7 cellular contexts compared by ENCODE assay signal in genomic region chr7:66846096-66846445, GRCh38.
DNase-seq lines count a peak whose midpoint lies in the region; ATAC-seq and TF ChIP-seq lines count a peak whose summit lies in the region.
"Not testable (repeated sequence)": the region's sequence is repeated elsewhere in the genome, so short reads cannot be mapped to it uniquely, and the experiment has no call there.

No MANE protein-coding gene starts in this region.

- TF ChIP-seq POLR2A in sigmoid colon (IDR thresholded peaks at IDR 0.05), result not testable (repeated sequence)

- 95 to 96% methylated on average over 4 of the region's 4 CpGs for WGBS in sigmoid colon, 2 donors

- CTCF ChIA-PET in CD8-positive, alpha-beta memory T cell (lab: Charles Lee); activated CD4-positive, alpha-beta T cell treated with anti-CD3 and anti-CD28 coated beads for 36 hours (lab: Charles Lee): not testable (repeated sequence)

- TF ChIP-seq CTCF in LNCaP clone FGC (IDR thresholded peaks at IDR 0.05; ENCODE audit: control insufficient read depth, extremely low read depth, insufficient read depth); endothelial cell (IDR thresholded peaks at IDR 0.05; ENCODE audit: unreplicated experiment); sigmoid colon (IDR thresholded peaks at IDR 0.05): not testable (repeated sequence)

- POLR2A ChIA-PET in CD8-positive, alpha-beta memory T cell (lab: Charles Lee); activated CD4-positive, alpha-beta T cell treated with anti-CD3 and anti-CD28 coated beads for 36 hours (lab: Charles Lee): not testable (repeated sequence)

- intact Hi-C loops in activated CD4-positive, alpha-beta T cell treated with anti-CD3 and anti-CD28 coated beads for 36 hours (cut with DNase I, micrococcal nuclease), result loop anchor here in 1 of 2 experiments (5.0 kb wide), 1 partner anchor 456 kb away; no protein-coding TSS in a partner anchor
- intact Hi-C loops in sigmoid colon (cut with DNase I), result loop anchor here (5.0 to 10.0 kb wide), 4 partner anchors 151 to 456 kb away; partner anchors contain the start of genes SBDS and TYW1

- peaks cover 17 to 29% (median 28%) of the 10 kb centered on the region in 3 donors for H3K4me1 Mint-ChIP-seq in CD8-positive, alpha-beta memory T cell
- H3K4me1 Mint-ChIP-seq in activated CD4-positive, alpha-beta T cell treated with anti-CD3 and anti-CD28 coated beads for 36 hours, result peaks cover 24% of the 10 kb centered on the region
- peaks cover 21% of the 10 kb centered on the region for H3K4me1 Mint-ChIP-seq in activated naive CD8-positive, alpha-beta T cell (ENCODE audit: low read depth)
- peaks cover 14% of the 10 kb centered on the region for H3K4me1 Mint-ChIP-seq in endothelial cell (ENCODE audit: unreplicated experiment)
- H3K4me1 Mint-ChIP-seq in naive B cell, result peaks cover 8 to 32% (median 23%) of the 10 kb centered on the region in 3 donors

- H3K27ac Mint-ChIP-seq in CD8-positive, alpha-beta memory T cell, result peak overlapping the region; percentile 97 to 100 (median 100)
- H3K27ac Mint-ChIP-seq in activated CD4-positive, alpha-beta T cell treated with anti-CD3 and anti-CD28 coated beads for 36 hours, result peak overlapping the region; percentile 99
- H3K27ac Mint-ChIP-seq in activated naive CD8-positive, alpha-beta T cell, result peak overlapping the region; percentile 71
- H3K27ac Mint-ChIP-seq in endothelial cell (ENCODE audit: unreplicated experiment), result peak overlapping the region; percentile 99
- peak overlapping the region; percentile 99 to 100 (median 100) for H3K27ac Mint-ChIP-seq in naive B cell

- not testable (repeated sequence) for H3K36me3 Mint-ChIP-seq in CD8-positive, alpha-beta memory T cell; activated CD4-positive, alpha-beta T cell treated with anti-CD3 and anti-CD28 coated beads for 36 hours (ENCODE audit: low read depth); activated naive CD8-positive, alpha-beta T cell; endothelial cell (ENCODE audit: low read depth, unreplicated experiment); naive B cell

- DNase-seq in CD8-positive, alpha-beta memory T cell; LNCaP clone FGC (ENCODE audit: low read depth); activated CD4-positive, alpha-beta T cell treated with anti-CD3 and anti-CD28 coated beads for 36 hours; endothelial cell (ENCODE audit: low spot score); naive B cell; sigmoid colon: not testable (repeated sequence)

- not testable (repeated sequence) for H3K4me3 ChIP-seq in CD8-positive, alpha-beta memory T cell (ENCODE audit: low read length)
- H3K4me3 ChIP-seq in LNCaP clone FGC (ENCODE audit: low read depth, low read length), result peak overlapping the region; percentile 97
- H3K4me3 ChIP-seq in sigmoid colon, result peak overlapping the region in 1 of 4 donors; percentile 94

- peak overlapping the region; percentile 65 to 100 (median 97) for H3K4me3 Mint-ChIP-seq in CD8-positive, alpha-beta memory T cell
- peak overlapping the region; percentile 95 for H3K4me3 Mint-ChIP-seq in activated CD4-positive, alpha-beta T cell treated with anti-CD3 and anti-CD28 coated beads for 36 hours
- H3K4me3 Mint-ChIP-seq in activated naive CD8-positive, alpha-beta T cell, result peak overlapping the region; percentile 92
- H3K4me3 Mint-ChIP-seq in endothelial cell (ENCODE audit: unreplicated experiment) (peak overlapping the region; percentile 79), naive B cell (peak overlapping the region; percentile 82 to 99 (median 98))

- H3K27me3 Mint-ChIP-seq in CD8-positive, alpha-beta memory T cell; activated CD4-positive, alpha-beta T cell treated with anti-CD3 and anti-CD28 coated beads for 36 hours; activated naive CD8-positive, alpha-beta T cell; endothelial cell (ENCODE audit: unreplicated experiment); naive B cell: not testable (repeated sequence)

- not testable (repeated sequence) for TF ChIP-seq EP300 in sigmoid colon (IDR thresholded peaks at IDR 0.05)

- ATAC-seq in activated CD4-positive, alpha-beta T cell treated with anti-CD3 and anti-CD28 coated beads for 36 hours; naive B cell (ENCODE audit: low read depth in 2 of 2): not testable (repeated sequence)

- H3K4me1 ChIP-seq in CD8-positive, alpha-beta memory T cell (ENCODE audit: insufficient read depth, low read length), result peaks cover 16% of the 10 kb centered on the region
- peaks cover 0 to 19% (median 14%) of the 10 kb centered on the region in 4 donors for H3K4me1 ChIP-seq in sigmoid colon

- peak overlapping the region; percentile 96 for H3K27ac ChIP-seq in CD8-positive, alpha-beta memory T cell (ENCODE audit: low read depth, low read length)
- H3K27ac ChIP-seq in sigmoid colon, result peak overlapping the region in 3 of 4 donors; percentile 81 to 96 (median 92)

- H3K9me3 Mint-ChIP-seq in CD8-positive, alpha-beta memory T cell; activated CD4-positive, alpha-beta T cell treated with anti-CD3 and anti-CD28 coated beads for 36 hours (ENCODE audit: low read depth); activated naive CD8-positive, alpha-beta T cell (ENCODE audit: low read depth); endothelial cell (ENCODE audit: unreplicated experiment); naive B cell: not testable (repeated sequence)

- H3K9me3 ChIP-seq in CD8-positive, alpha-beta memory T cell (ENCODE audit: low read length); sigmoid colon: not testable (repeated sequence)

- not testable (repeated sequence) for H3K27me3 ChIP-seq in CD8-positive, alpha-beta memory T cell (ENCODE audit: insufficient read depth, low read length, poor library complexity, severe bottlenecking); sigmoid colon

- not testable (repeated sequence) for H3K36me3 ChIP-seq in CD8-positive, alpha-beta memory T cell (ENCODE audit: insufficient read depth, low read length); sigmoid colon
